In genomic region chr17:9403207-9403606, GRCh38 we compare ENCODE assay signal across 9 cellular contexts.
"Had no signal": no experiment of that assay in that cellular context is flagged by ENCODE, and none has a peak within 500 bp of the region (broad histone marks: within the 10 kb centered on the region; RNA-seq: fewer than 3 reads in every experiment).

No MANE protein-coding gene starts in this region.

- H3K27me3 Mint-ChIP-seq: IgD-negative memory B cell had no signal

- H3K4me3 Mint-ChIP-seq: IgD-negative memory B cell had no signal

- H3K27ac Mint-ChIP-seq: IgD-negative memory B cell had no signal

- ATAC-seq: Right ventricle myocardium inferior, SK-N-SH treated with all-trans-retinoic acid at 6 μM for 48 hours had no signal

- DNase-seq: NCI-H1048, NCI-H1436 treated with DMSO at 0.1 percent for 48 hours, NCI-H187 treated with DMSO at 0.1 percent for 48 hours, NCI-H2029 treated with DMSO at 0.1 percent for 48 hours, NCI-H446 treated with DMSO at 0.1 percent for 48 hours, NCI-H526 treated with DMSO at 0.1 percent for 48 hours had no signal
